Comparison of ENCODE assay signal across 1 cellular context in the genomic region with DNA sequence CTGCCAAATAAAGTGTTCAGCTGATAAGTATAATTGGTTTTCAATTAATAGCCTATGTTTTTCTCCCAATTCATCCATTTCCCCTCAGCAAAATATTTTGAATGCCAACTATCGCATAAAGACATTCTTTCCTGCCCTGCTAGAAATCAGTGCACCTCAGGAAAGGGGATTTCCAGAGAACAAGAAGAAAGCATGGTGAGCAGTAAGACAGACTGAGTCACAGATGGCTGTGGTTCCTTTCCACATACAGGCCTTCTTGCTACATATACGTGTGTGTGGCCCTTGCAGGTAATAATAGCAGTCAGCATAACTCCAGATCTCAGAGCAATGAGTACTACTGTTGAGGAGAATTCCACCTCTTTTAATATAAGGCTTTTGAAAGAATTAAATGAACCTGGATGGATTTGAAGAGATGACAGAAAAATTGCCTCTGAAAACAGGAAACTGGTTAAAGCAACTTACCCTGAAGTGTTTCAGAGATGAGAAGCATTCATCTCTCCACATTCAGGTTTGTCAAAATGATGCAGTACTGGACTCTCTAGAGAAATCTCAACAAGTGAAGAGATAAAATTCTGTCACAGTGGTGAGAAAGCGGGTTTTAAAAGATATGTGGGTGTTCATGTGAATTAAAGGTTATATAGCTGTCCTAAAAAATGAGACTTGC.
TF ChIP-seq lines count a peak whose summit lies in the region.

No MANE protein-coding gene starts in this region.

TF ChIP-seq in SK-N-SH treated with all-trans-retinoic acid at 6 μM for 48 hours, 23 proteins besides CTCF, POLR2A, EP300 and RAD21 (continued from another document):
- TF ChIP-seq ARNTL (CRISPR knock-in tag; IDR thresholded peaks at IDR 0.05; ENCODE audit: borderline replicate concordance, low read depth) (no peak), GLIS3 (CRISPR knock-in tag; IDR thresholded peaks at IDR 0.05) (no peak), ZFP3 (CRISPR knock-in tag; IDR thresholded peaks at IDR 0.05) (no peak), ZNF565 (CRISPR knock-in tag; conservative IDR thresholded peaks at IDR 0.05; ENCODE audit: low read depth) (no peak), ESRRG (CRISPR knock-in tag; IDR thresholded peaks at IDR 0.05) (no peak), CSDC2 (CRISPR knock-in tag; IDR thresholded peaks at IDR 0.05) (no peak)
